In genomic region chr10:114304017-114304565, GRCh38 we compare ENCODE assay signal across 8 cellular contexts.
A peak's percentile ranks its signal among the peaks of the same experiment; 100 is the strongest.
DNase-seq lines count a peak whose midpoint lies in the region; ATAC-seq, FAIRE-seq and TF ChIP-seq lines count a peak whose summit lies in the region.

No MANE protein-coding gene starts in this region.

- peak overlapping the region; percentile 59 for H3K27ac Mint-ChIP-seq in T-helper 1 cell treated with Interleukin-12 subunit alpha and Interleukin-12 subunit beta and Interleukin-4 antibody, amounts not matched to agents 30 μg/mL and 1 μg/mL, for 36 hours
- H3K27ac Mint-ChIP-seq in astrocyte (ENCODE audit: unreplicated experiment) = peak overlapping the region; percentile 88

- no peaks in the 10 kb centered on the region for H3K9me3 Mint-ChIP-seq in T-helper 1 cell treated with Interleukin-12 subunit alpha and Interleukin-12 subunit beta and Interleukin-4 antibody, amounts not matched to agents 30 μg/mL and 1 μg/mL, for 36 hours
- peaks cover 5% of the 10 kb centered on the region for H3K9me3 Mint-ChIP-seq in astrocyte (ENCODE audit: unreplicated experiment)

- H3K4me1 Mint-ChIP-seq in T-helper 1 cell treated with Interleukin-12 subunit alpha and Interleukin-12 subunit beta and Interleukin-4 antibody, amounts not matched to agents 30 μg/mL and 1 μg/mL, for 36 hours (ENCODE audit: low read depth) = peaks cover 10% of the 10 kb centered on the region
- H3K4me1 Mint-ChIP-seq in astrocyte (ENCODE audit: low read depth, unreplicated experiment) = peaks cover 37% of the 10 kb centered on the region

- ATAC-seq in HG02678 (IDR thresholded peaks at IDR 0.05; ENCODE audit: unreplicated experiment) (peak; percentile 82), aorta (ENCODE audit: low FRiP score) (peak; percentile 85)

- H3K9me3 ChIP-seq in astrocyte (ENCODE audit: insufficient read depth, low read depth, low read length) = no peaks in the 10 kb centered on the region
- no peaks in the 10 kb centered on the region for H3K9me3 ChIP-seq in hepatocyte (ENCODE audit: low read depth)
- H3K9me3 ChIP-seq in aorta (ENCODE audit: control insufficient read depth, low read length) = no peaks in the 10 kb centered on the region

- no peaks in the 10 kb centered on the region for H3K27me3 Mint-ChIP-seq in T-helper 1 cell treated with Interleukin-12 subunit alpha and Interleukin-12 subunit beta and Interleukin-4 antibody, amounts not matched to agents 30 μg/mL and 1 μg/mL, for 36 hours (ENCODE audit: low read depth)
- H3K27me3 Mint-ChIP-seq in astrocyte (ENCODE audit: low read depth, unreplicated experiment) = no peaks in the 10 kb centered on the region

- H4K20me1 ChIP-seq in astrocyte (ENCODE audit: insufficient read depth, low read length) = no peaks in the 10 kb centered on the region
- no peaks in the 10 kb centered on the region for H4K20me1 ChIP-seq in hepatocyte (ENCODE audit: insufficient read depth, poor library complexity, severe bottlenecking)

- TF ChIP-seq CTCF in GM12874 (IDR thresholded peaks at IDR 0.05; ENCODE audit: insufficient read depth, low read depth, low read length) (peak; percentile 72), astrocyte (IDR thresholded peaks at IDR 0.05; ENCODE audit: insufficient read depth, low read depth, low read length) (peak; percentile 88), hepatocyte (IDR thresholded peaks at IDR 0.05; ENCODE audit: poor library complexity) (peak; percentile 90)

- peak overlapping the region; percentile 83 for H3K4me3 Mint-ChIP-seq in T-helper 1 cell treated with Interleukin-12 subunit alpha and Interleukin-12 subunit beta and Interleukin-4 antibody, amounts not matched to agents 30 μg/mL and 1 μg/mL, for 36 hours
- peak overlapping the region; percentile 74 for H3K4me3 Mint-ChIP-seq in astrocyte (ENCODE audit: unreplicated experiment)

- peak; percentile 96 for FAIRE-seq in astrocyte (lab: Jason Lieb, UNC)

- WGBS in hepatocyte (ENCODE audit: low lambda C conversion rate, missing lambda C conversion rate) = 9% methylated on average over 14 of the region's 14 CpGs
- 0% methylated on average over 14 of the region's 14 CpGs for WGBS in aorta, 2 donors

- H3K79me2 ChIP-seq in astrocyte (ENCODE audit: insufficient read depth, low read length) (no peaks in the 10 kb centered on the region), hepatocyte (no peaks in the 10 kb centered on the region)

- H3K36me3 ChIP-seq in astrocyte (ENCODE audit: insufficient read depth, low read length) = no peaks in the 10 kb centered on the region
- H3K36me3 ChIP-seq in hepatocyte (replicated peaks; ENCODE audit: insufficient read depth, low read depth) = no peaks in the 10 kb centered on the region
- H3K36me3 ChIP-seq in aorta (ENCODE audit: control insufficient read depth in 1 of 2, insufficient read depth in 2 of 2, low read length in 1 of 2) = no peaks in the 10 kb centered on the region

- H3K4me2 ChIP-seq in astrocyte (ENCODE audit: low read length) (peak overlapping the region; percentile 82), hepatocyte (peak overlapping the region; percentile 86)

- intact Hi-C loops in aorta (cut with DNase I) = loop anchor here (1.0 to 10.0 kb wide), 5 partner anchors 98 to 221 kb away; partner anchors contain the start of gene AFAP1L2 (in 1 of the 2)

- peak overlapping the region; percentile 58 for H3K9ac ChIP-seq in astrocyte (ENCODE audit: low read length)

- H3K4me1 ChIP-seq in astrocyte (ENCODE audit: insufficient read depth, low read length) (peaks cover 34% of the 10 kb centered on the region), hepatocyte (ENCODE audit: insufficient read depth) (peaks cover 9% of the 10 kb centered on the region), aorta (ENCODE audit: control insufficient read depth in 1 of 2, insufficient read depth in 2 of 2, low read length in 2 of 2) (no peaks in the 10 kb centered on the region)

- H3K27me3 ChIP-seq in astrocyte (ENCODE audit: insufficient read depth, low read length) (no peaks in the 10 kb centered on the region), hepatocyte (no peaks in the 10 kb centered on the region), aorta (ENCODE audit: control insufficient read depth in 1 of 2, insufficient read depth in 2 of 2, low read length in 1 of 2) (no peaks in the 10 kb centered on the region)

- H3K27ac ChIP-seq in astrocyte (ENCODE audit: low read depth, low read length) (peak overlapping the region; percentile 32), hepatocyte (peak overlapping the region; percentile 2), aorta (ENCODE audit: low read depth in 1 of 2, low read length in 2 of 2) (peak overlapping the region in 1 of 2 donors; percentile 28)

- H2AFZ ChIP-seq in astrocyte (ENCODE audit: low read depth, low read length) (peak overlapping the region; percentile 62), hepatocyte (peak overlapping the region; percentile 37)

- H3K4me3 ChIP-seq in astrocyte (ENCODE audit: insufficient read depth, low read depth, low read length) (peak overlapping the region; percentile 45), hepatocyte (peak overlapping the region; percentile 18), aorta (ENCODE audit: low read length in 2 of 2) (peak overlapping the region in 1 of 2 donors; percentile 11)

- H3K36me3 Mint-ChIP-seq in T-helper 1 cell treated with Interleukin-12 subunit alpha and Interleukin-12 subunit beta and Interleukin-4 antibody, amounts not matched to agents 30 μg/mL and 1 μg/mL, for 36 hours (ENCODE audit: low read depth) = no peaks in the 10 kb centered on the region
- peaks cover 31% of the 10 kb centered on the region for H3K36me3 Mint-ChIP-seq in astrocyte (ENCODE audit: low read depth, unreplicated experiment)

- H3K9me2 ChIP-seq in hepatocyte (replicated peaks; ENCODE audit: insufficient read depth) = no peaks in the 10 kb centered on the region

- peak; percentile 75 for DNase-seq in NCI-H1092 treated with DMSO at 0.1 percent for 48 hours (lab: John Stamatoyannopoulos, UW)
- DNase-seq in astrocyte (ENCODE audit: low read depth) = peak; percentile 94
- DNase-seq in hepatocyte (ENCODE audit: low spot score) = peak; percentile 90
- DNase-seq in renal cortical epithelial cell (ENCODE audit: low read depth) = peak; percentile 85
- DNase-seq in aorta = peak; percentile 86 to 87
